15 cellular contexts compared by ENCODE assay signal in genomic region chr11:71373791-71374454, GRCh38.
DNase-seq lines count a peak whose midpoint lies in the region; ATAC-seq and TF ChIP-seq lines count a peak whose summit lies in the region.
"Had no signal": no experiment of that assay in that cellular context is flagged by ENCODE, and none has a peak within 500 bp of the region (broad histone marks: within the 10 kb centered on the region; RNA-seq: fewer than 3 reads in every experiment).

No MANE protein-coding gene starts in this region.

- TF ChIP-seq CTCF in RWPE1 (conservative IDR thresholded peaks at IDR 0.05; ENCODE audit: low read depth), result no peak
- TF ChIP-seq CTCF in CD4-positive, alpha-beta T cell (IDR thresholded peaks at IDR 0.05), result no peak

- H3K27ac ChIP-seq in RWPE1, result no peak overlapping the region
- no peak overlapping the region for H3K27ac ChIP-seq in CD4-positive, alpha-beta T cell (ENCODE audit: low read depth, low read length)
- H3K27ac ChIP-seq: neutrophil, skin epidermis had no signal

- H3K9me3 ChIP-seq in CD4-positive, alpha-beta T cell (ENCODE audit: control insufficient read depth, low read length), result no peaks in the 10 kb centered on the region
- H3K9me3 ChIP-seq: neutrophil, Peyer's patch had no signal

- POLR2A ChIA-PET in RWPE1 (lab: Yijun Ruan, JAX; ENCODE audit: low non-redundant PET), result no interaction called here
- POLR2A ChIA-PET in CD4-positive, alpha-beta T cell (lab: Charles Lee), result no interaction called here

- intact Hi-C loops in CD4-positive, alpha-beta T cell (cut with DNase I, micrococcal nuclease), result no loop called here

- H3K4me3 Mint-ChIP-seq in CD4-positive, alpha-beta T cell, result no peak overlapping the region
- H3K4me3 Mint-ChIP-seq: activated CD4-positive, alpha-beta T cell treated with anti-CD3 and anti-CD28 coated beads, Interleukin-2, amount 10 ng/mL, durations not matched to agents 24 days and 14 days had no signal

- peak; percentile 27 for DNase-seq in left kidney (ENCODE audit: low read depth, low spot score)
- no peak for DNase-seq in RWPE1 (ENCODE audit: low spot score)
- DNase-seq in retina, result no peak
- no peak for DNase-seq in CD4-positive, alpha-beta T cell
- no peak for DNase-seq in SHP77 treated with DMSO at 0.1 percent for 48 hours (lab: John Stamatoyannopoulos, UW)
- DNase-seq: activated CD4-positive, alpha-beta T cell treated with anti-CD3 and anti-CD28 coated beads, Interleukin-2, amount 10 ng/mL, durations not matched to agents 24 days and 14 days; NCI-H226; T-helper 2 cell had no signal

- no peaks in the 10 kb centered on the region for H3K36me3 Mint-ChIP-seq in CD4-positive, alpha-beta T cell (ENCODE audit: low read depth)

- peaks cover 3% of the 10 kb centered on the region for H3K9me3 Mint-ChIP-seq in CD4-positive, alpha-beta T cell
- H3K9me3 Mint-ChIP-seq: activated CD4-positive, alpha-beta T cell treated with anti-CD3 and anti-CD28 coated beads, Interleukin-2, amount 10 ng/mL, durations not matched to agents 24 days and 14 days; activated T-helper 2 cell treated with anti-CD3 and anti-CD28 coated beads, Interferon-gamma antibody, Interleukin-2, Interleukin-4, amounts not matched to agents 10 μg/mL and 5 μg/mL and 100 μg/mL, durations not matched to agents 14 hours and 24 hours and 36 hours had no signal

- ATAC-seq in GM18517 (IDR thresholded peaks at IDR 0.05; ENCODE audit: unreplicated experiment) (peak; percentile 71), GM21529 (IDR thresholded peaks at IDR 0.05; ENCODE audit: unreplicated experiment) (peak; percentile 70), HG03460 (IDR thresholded peaks at IDR 0.05; ENCODE audit: unreplicated experiment) (peak; percentile 68)
- no peak for ATAC-seq in CD4-positive, alpha-beta T cell (ENCODE audit: poor library complexity)

- CTCF ChIA-PET in RWPE1 (lab: Yijun Ruan, JAX), result no interaction called here
- CTCF ChIA-PET in CD4-positive, alpha-beta T cell (lab: Charles Lee), result no interaction called here

- H3K27me3 ChIP-seq in CD4-positive, alpha-beta T cell (ENCODE audit: control insufficient read depth, insufficient read depth, low read length), result no peaks in the 10 kb centered on the region
- H3K27me3 ChIP-seq: Peyer's patch had no signal

- H3K4me1 Mint-ChIP-seq in CD4-positive, alpha-beta T cell (ENCODE audit: low read depth), result no peaks in the 10 kb centered on the region
- H3K4me1 Mint-ChIP-seq: activated CD4-positive, alpha-beta T cell treated with anti-CD3 and anti-CD28 coated beads, Interleukin-2, amount 10 ng/mL, durations not matched to agents 24 days and 14 days had no signal

- H3K27me3 Mint-ChIP-seq in CD4-positive, alpha-beta T cell, result peaks cover 25% of the 10 kb centered on the region

- H3K27ac Mint-ChIP-seq in CD4-positive, alpha-beta T cell, result no peak overlapping the region
- H3K27ac Mint-ChIP-seq: activated CD4-positive, alpha-beta T cell treated with anti-CD3 and anti-CD28 coated beads, Interleukin-2, amount 10 ng/mL, durations not matched to agents 24 days and 14 days; activated T-helper 2 cell treated with anti-CD3 and anti-CD28 coated beads, Interferon-gamma antibody, Interleukin-2, Interleukin-4, amounts not matched to agents 10 μg/mL and 5 μg/mL and 100 μg/mL, durations not matched to agents 14 hours and 24 hours and 36 hours had no signal
